8 cellular contexts compared by ENCODE assay signal in the genomic region with DNA sequence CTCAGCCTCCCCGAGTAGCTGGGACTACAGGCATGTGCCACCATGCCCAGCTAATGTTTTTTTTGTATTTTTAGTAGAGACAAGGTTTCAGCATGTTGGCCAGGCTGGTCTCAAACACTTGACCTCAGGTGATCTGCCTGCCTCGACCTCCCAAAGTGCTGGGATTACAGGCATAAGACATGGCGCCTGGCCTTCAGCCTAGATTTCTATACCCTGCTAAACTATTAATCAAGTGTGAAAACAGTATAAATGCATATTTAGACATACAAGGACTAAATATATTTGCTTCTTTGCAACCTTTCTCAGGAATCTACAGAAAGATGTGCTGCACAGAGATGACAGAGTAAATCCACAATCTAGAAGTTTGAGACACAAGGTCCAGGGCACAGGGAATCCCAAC. TPM values are rescaled to one million over a fixed set of nuclear protein-coding genes. Genes with fewer than 3 reads are reported as not detected.
DNase-seq lines count a peak whose midpoint lies in the region; ATAC-seq, FAIRE-seq and TF ChIP-seq lines count a peak whose summit lies in the region.
"Not testable (repeated sequence)": the region's sequence is repeated elsewhere in the genome, so short reads cannot be mapped to it uniquely, and the experiment has no call there.

No MANE protein-coding gene starts in this region.

- not testable (repeated sequence) for FAIRE-seq in K562 (lab: Jason Lieb, UNC); HepG2 (lab: Jason Lieb, UNC)

- not testable (repeated sequence) for H3K9me1 ChIP-seq in K562 (ENCODE audit: control insufficient read depth, insufficient read depth, low read length)

- H3K4me2 ChIP-seq in K562 (ENCODE audit: insufficient read depth, low read length); HepG2 (ENCODE audit: low read depth, low read length): not testable (repeated sequence)

- H3K79me2 ChIP-seq in K562 (ENCODE audit: control insufficient read depth, insufficient read depth, low read length): not testable (repeated sequence)
- H3K79me2 ChIP-seq in HepG2 (ENCODE audit: insufficient read depth, low read length): peaks cover 18% of the 10 kb centered on the region

- H3K4me3 Mint-ChIP-seq in CD4-positive, alpha-beta T cell: peak overlapping the region; percentile 59
- H3K4me3 Mint-ChIP-seq in IgD-negative memory B cell (peak overlapping the region in 3 of 4 donors; percentile 21 to 43 (median 22)), natural killer cell (peak overlapping the region; percentile 39), neural crest cell (peak overlapping the region; percentile 78), progenitor cell of endocrine pancreas (ENCODE audit: low read depth) (peak overlapping the region; percentile 40)
- peak overlapping the region; percentile 42 for H3K4me3 Mint-ChIP-seq in activated naive CD4-positive, alpha-beta T cell treated with anti-CD3 and anti-CD28 coated beads, Interleukin-2, amount 50 U/mL, for 24 hours

- H3K4me1 Mint-ChIP-seq in CD4-positive, alpha-beta T cell (ENCODE audit: low read depth): peaks cover 37% of the 10 kb centered on the region
- peaks cover 12 to 31% (median 22%) of the 10 kb centered on the region in 3 donors for H3K4me1 Mint-ChIP-seq in IgD-negative memory B cell
- peaks cover 31% of the 10 kb centered on the region for H3K4me1 Mint-ChIP-seq in activated naive CD4-positive, alpha-beta T cell treated with anti-CD3 and anti-CD28 coated beads, Interleukin-2, amount 50 U/mL, for 24 hours
- H3K4me1 Mint-ChIP-seq in natural killer cell: peaks cover 14 to 19% of the 10 kb centered on the region in 2 donors
- H3K4me1 Mint-ChIP-seq in neural crest cell: peaks cover 23% of the 10 kb centered on the region
- peaks cover 11% of the 10 kb centered on the region for H3K4me1 Mint-ChIP-seq in progenitor cell of endocrine pancreas (ENCODE audit: low read depth)

- H3K27me3 Mint-ChIP-seq in CD4-positive, alpha-beta T cell; IgD-negative memory B cell; activated naive CD4-positive, alpha-beta T cell treated with anti-CD3 and anti-CD28 coated beads, Interleukin-2, amount 50 U/mL, for 24 hours; natural killer cell (ENCODE audit: low read depth in 2 of 2): not testable (repeated sequence)
- H3K27me3 Mint-ChIP-seq in neural crest cell (ENCODE audit: low read depth) (peaks cover 28% of the 10 kb centered on the region), progenitor cell of endocrine pancreas (peaks cover 10% of the 10 kb centered on the region)

- intact Hi-C loops in CD4-positive, alpha-beta T cell (cut with DNase I, micrococcal nuclease): loop anchor here in 1 of 2 experiments (5.0 kb wide), 1 partner anchor 168 kb away; the partner anchor contains the start of gene TM9SF4
- intact Hi-C loops in K562 (cut with micrococcal nuclease): not testable (repeated sequence)
- intact Hi-C loops in HepG2 (cut with micrococcal nuclease; ENCODE audit: unreplicated experiment): loop anchor here (5.0 kb wide), 1 partner anchor 82 kb away; the partner anchor contains the start of gene ASXL1
- intact Hi-C loops in natural killer cell (cut with micrococcal nuclease): loop anchor here (10.0 kb wide), 1 partner anchor 210 kb away; no protein-coding TSS in a partner anchor

- H4K20me1 ChIP-seq in K562 (replicated peaks; ENCODE audit: control insufficient read depth, insufficient read depth, low read length); HepG2 (ENCODE audit: insufficient read depth, low read length): not testable (repeated sequence)

- TF ChIP-seq RAD21 in K562 (CRISPR knock-in tag; conservative IDR thresholded peaks at IDR 0.05 in 1 of 2, IDR thresholded peaks at IDR 0.05 in 1 of 2); HepG2 (CRISPR knock-in tag; IDR thresholded peaks at IDR 0.05): not testable (repeated sequence)

- not testable (repeated sequence) for H3K4me3 ChIP-seq in K562; HepG2 (replicated peaks in 1 of 3; ENCODE audit: insufficient read depth in 1 of 3, low read depth in 2 of 3, low read length in 3 of 3)

- DNase-seq in CD4-positive, alpha-beta T cell; K562 (ENCODE audit: extremely low read depth in 1 of 4, low spot score in 3 of 4); HepG2 (ENCODE audit: low spot score); natural killer cell; neural crest cell (ENCODE audit: low read depth, low spot score); progenitor cell of endocrine pancreas (ENCODE audit: low spot score, unreplicated experiment): not testable (repeated sequence)

- H2AFZ ChIP-seq in K562 (ENCODE audit: low read depth, low read length); HepG2 (ENCODE audit: low read length): not testable (repeated sequence)

- not testable (repeated sequence) for H3K27me3 ChIP-seq in CD4-positive, alpha-beta T cell (ENCODE audit: control insufficient read depth, insufficient read depth, low read length); K562 (ENCODE audit: control insufficient read depth in 2 of 2, insufficient read depth in 2 of 2, low read length in 2 of 2); HepG2 (ENCODE audit: control insufficient read depth in 1 of 2, insufficient read depth in 2 of 2, low read length in 2 of 2)

- CTCF ChIA-PET in CD4-positive, alpha-beta T cell (lab: Charles Lee); K562 (lab: Yijun Ruan, JAX; ENCODE audit: low intra/inter-chr PET ratio); HepG2 (lab: Yijun Ruan, JAX; ENCODE audit: low intra/inter-chr PET ratio, low total read pairs): not testable (repeated sequence)

- not testable (repeated sequence) for H3K9ac ChIP-seq in K562 (ENCODE audit: insufficient read depth in 1 of 2, low read depth in 2 of 2, low read length in 2 of 2); HepG2 (ENCODE audit: insufficient read depth, low read depth, low read length)

- H3K36me3 Mint-ChIP-seq in CD4-positive, alpha-beta T cell (ENCODE audit: low read depth); IgD-negative memory B cell; activated naive CD4-positive, alpha-beta T cell treated with anti-CD3 and anti-CD28 coated beads, Interleukin-2, amount 50 U/mL, for 24 hours; natural killer cell; neural crest cell (ENCODE audit: low read depth); progenitor cell of endocrine pancreas (ENCODE audit: insufficient read depth): not testable (repeated sequence)

- not testable (repeated sequence) for H3K9me3 ChIP-seq in CD4-positive, alpha-beta T cell (ENCODE audit: control insufficient read depth, low read length); K562 (replicated peaks; ENCODE audit: control insufficient read depth, insufficient read depth, low read depth, low read length); HepG2 (ENCODE audit: low read length)

- TF ChIP-seq CTCF in CD4-positive, alpha-beta T cell (IDR thresholded peaks at IDR 0.05); K562 (IDR thresholded peaks at IDR 0.05 in 2 of 3, conservative IDR thresholded peaks at IDR 0.05 in 1 of 3; ENCODE audit: insufficient read depth in 2 of 3, low read depth in 1 of 3, low read length in 3 of 3); HepG2 (CRISPR knock-in tag; IDR thresholded peaks at IDR 0.05); natural killer cell (IDR thresholded peaks at IDR 0.05); neural crest cell (conservative IDR thresholded peaks at IDR 0.05); progenitor cell of endocrine pancreas (IDR thresholded peaks at IDR 0.05; ENCODE audit: unreplicated experiment): not testable (repeated sequence)

- not testable (repeated sequence) for TF ChIP-seq POLR2A in K562 (conservative IDR thresholded peaks at IDR 0.05); HepG2 (IDR thresholded peaks at IDR 0.05; ENCODE audit: insufficient read depth in 1 of 2, low read depth in 2 of 2, low read length in 2 of 2)

- in situ Hi-C loops in K562 (cut with MboI); HepG2 (cut with HindIII; ENCODE audit: extremely low pct_ligation_motif_present, low pct_unique_long_range_greater_than_20kb): not testable (repeated sequence)

- POLR2A ChIA-PET in CD4-positive, alpha-beta T cell (lab: Charles Lee): interaction anchor here (1.2 kb wide), 1 partner anchor 83 kb away, joined by 3 read pairs; no protein-coding TSS in a partner anchor
- POLR2A ChIA-PET in K562 (lab: Yijun Ruan, JAX); HepG2 (lab: Yijun Ruan, JAX): not testable (repeated sequence)

- H3K4me1 ChIP-seq in K562 (replicated peaks in 1 of 2; ENCODE audit: control insufficient read depth in 2 of 2, insufficient read depth in 2 of 2, low read length in 2 of 2): not testable (repeated sequence)
- peaks cover 60% of the 10 kb centered on the region for H3K4me1 ChIP-seq in HepG2 (ENCODE audit: insufficient read depth, low read length)

- 14% methylated on average over 3 of the region's 3 CpGs for WGBS in K562 (ENCODE audit: insufficient coverage, low coverage, missing lambda C conversion rate)
- 45% methylated on average over 3 of the region's 3 CpGs for WGBS in HepG2 (ENCODE audit: low lambda C conversion rate)

- not testable (repeated sequence) for H3K27ac Mint-ChIP-seq in CD4-positive, alpha-beta T cell; natural killer cell; neural crest cell (ENCODE audit: unreplicated experiment); progenitor cell of endocrine pancreas
- H3K27ac Mint-ChIP-seq in IgD-negative memory B cell: peak overlapping the region in 2 of 3 donors; percentile 7 to 63
- peak overlapping the region; percentile 72 for H3K27ac Mint-ChIP-seq in activated naive CD4-positive, alpha-beta T cell treated with anti-CD3 and anti-CD28 coated beads, Interleukin-2, amount 50 U/mL, for 24 hours

- TF ChIP-seq EP300 in K562 (IDR thresholded peaks at IDR 0.05; ENCODE audit: low read length); HepG2 (IDR thresholded peaks at IDR 0.05; ENCODE audit: low read depth in 2 of 2, low read length in 2 of 2); HepG2 (CRISPR knock-in tag; IDR thresholded peaks at IDR 0.05; ENCODE audit: borderline replicate concordance): not testable (repeated sequence)

- ATAC-seq in CD4-positive, alpha-beta T cell (ENCODE audit: poor library complexity); K562; HepG2; natural killer cell: not testable (repeated sequence)

- BruUV-seq in K562 (replicated peaks; lab: Mats Ljungman, UMichigan); HepG2 (replicated peaks; lab: Mats Ljungman, UMichigan): not testable (repeated sequence)

- H3K36me3 ChIP-seq in K562 (ENCODE audit: control insufficient read depth, insufficient read depth, low read length); HepG2 (replicated peaks in 1 of 2; ENCODE audit: control insufficient read depth in 1 of 2, insufficient read depth in 2 of 2, low read length in 2 of 2): not testable (repeated sequence)

- H3K27ac ChIP-seq in CD4-positive, alpha-beta T cell (ENCODE audit: low read depth, low read length); K562 (ENCODE audit: extremely low read depth, low read depth, low read length); HepG2 (ENCODE audit: extremely low read length, insufficient read depth, low read length): not testable (repeated sequence)

- not testable (repeated sequence) for H3K9me3 Mint-ChIP-seq in CD4-positive, alpha-beta T cell; IgD-negative memory B cell; activated naive CD4-positive, alpha-beta T cell treated with anti-CD3 and anti-CD28 coated beads, Interleukin-2, amount 50 U/mL, for 24 hours; natural killer cell; neural crest cell; progenitor cell of endocrine pancreas (ENCODE audit: low read depth)

RNA-seq across cellular contexts. Expression of gene KIF3B, which starts 2.3 kb away (rescaled TPM):
- total RNA-seq in CD4-positive, alpha-beta T cell: 1 to 10 TPM; 7.3 TPM
- polyA plus RNA-seq in IgD-negative memory B cell (6.9 TPM), K562 (2011; rRNA removed) (6.8 and 12.3 TPM in 2 replicates), K562 (2014; fragmentation: Illumina TruSeq; extraction: Trizol) (11.5 and 11.7 TPM in 2 replicates), K562 (2014; fragmentation: Nextera tagmentation; extraction: Ambion mirVana) (1 to 10 TPM; 2.9 to 3.6 TPM), K562 (2014; rRNA removed) (7.2 and 7.7 TPM in 2 replicates), HepG2 (2011; rRNA removed) (20.2 and 23.6 TPM in 2 replicates)
- total RNA-seq in K562 (2011; cell fraction: chromatin; rRNA removed; ENCODE audit: low replicate concordance): 9.0 and 15.2 TPM in 2 replicates
- total RNA-seq in K562 (2011; cell fraction: nucleolus; rRNA removed): 5.3 and 5.7 TPM in 2 replicates
- total RNA-seq in K562 (2011; cell fraction: nucleoplasm; rRNA removed): 7.2 and 7.9 TPM in 2 replicates
- total RNA-seq in K562 (2014; rRNA removed) (6.3 and 7.8 TPM in 2 replicates), K562 (2014; rRNA removed; fragmentation: Illumina TruSeq; extraction: Trizol) (9.6 and 11.5 TPM in 2 replicates), K562 (2015; rRNA removed; fragmentation: Illumina TruSeq; extraction: Trizol) (8.4 and 8.6 TPM in 2 replicates), K562 (2021) (9.1 and 9.8 TPM in 2 replicates), HepG2 (2016; rRNA removed; fragmentation: Illumina TruSeq; extraction: Trizol) (28.8 and 36.4 TPM in 2 replicates), natural killer cell (10 to 100 TPM; 10.2 to 14.3 (median 13.2) TPM), neural crest cell (44.0 and 45.5 TPM in 2 replicates), progenitor cell of endocrine pancreas (60.2 and 61.6 TPM in 2 replicates)
- 6.0 and 7.9 TPM in 2 replicates for polyA plus RNA-seq in K562 (2011; cell fraction: cytosol; rRNA removed)
- polyA plus RNA-seq in K562 (2011; cell fraction: nucleus; rRNA removed): 3.2 and 4.4 TPM in 2 replicates
- polyA plus RNA-seq in K562 (2012): 8.6 and 10.3 TPM in 2 replicates
- 12.5 and 18.6 TPM in 2 replicates for polyA minus RNA-seq in K562 (2011; rRNA and poly(A)+ RNA removed)
- 5.3 and 7.4 TPM in 2 replicates for polyA minus RNA-seq in K562 (2011; cell fraction: cytosol; rRNA and poly(A)+ RNA removed)
- polyA minus RNA-seq in K562 (2011; cell fraction: nucleus; rRNA and poly(A)+ RNA removed): 2.0 and 3.4 TPM in 2 replicates
- total RNA-seq in HepG2 (2016; cell fraction: cytosol; rRNA removed; fragmentation: Illumina TruSeq; extraction: Trizol; ENCODE audit: low read depth): 3.9 and 4.3 TPM in 2 replicates
- 28.4 and 33.3 TPM in 2 replicates for total RNA-seq in HepG2 (2016; cell fraction: insoluble cytoplasmic fraction; rRNA removed; fragmentation: Illumina TruSeq; extraction: Trizol)
- 16.8 and 18.5 TPM in 2 replicates for total RNA-seq in HepG2 (2016; cell fraction: membrane; rRNA removed; fragmentation: Illumina TruSeq; extraction: Trizol)
- total RNA-seq in HepG2 (2016; cell fraction: nucleus; rRNA removed; fragmentation: Illumina TruSeq; extraction: Trizol): 18.0 and 21.3 TPM in 2 replicates
- polyA plus RNA-seq in HepG2 (2011; cell fraction: cytosol; rRNA removed): 18.0 and 24.2 TPM in 2 replicates
- polyA plus RNA-seq in HepG2 (2011; cell fraction: nucleus; rRNA removed): 7.7 and 10.1 TPM in 2 replicates
- 17.4 and 18.3 TPM in 2 replicates for polyA plus RNA-seq in HepG2 (2012)
- 1.1 and 1.5 TPM in 2 replicates for polyA plus RNA-seq in HepG2 (2016; cell fraction: cytosol; fragmentation: Illumina TruSeq; extraction: Trizol; ENCODE audit: low read depth)
- polyA plus RNA-seq in HepG2 (2016; cell fraction: insoluble cytoplasmic fraction; fragmentation: Illumina TruSeq; extraction: Trizol; ENCODE audit: low read depth): 28.7 and 29.5 TPM in 2 replicates
- polyA plus RNA-seq in HepG2 (2016; cell fraction: membrane; fragmentation: Illumina TruSeq; extraction: Trizol; ENCODE audit: low read depth): 7.8 and 8.4 TPM in 2 replicates
- 21.9 and 25.1 TPM in 2 replicates for polyA plus RNA-seq in HepG2 (2016; cell fraction: nucleus; fragmentation: Illumina TruSeq; extraction: Trizol; ENCODE audit: insufficient read depth, low read depth)
- polyA minus RNA-seq in HepG2 (2011; rRNA and poly(A)+ RNA removed; ENCODE audit: low replicate concordance): 27.4 and 31.9 TPM in 2 replicates
- 17.6 and 21.7 TPM in 2 replicates for polyA minus RNA-seq in HepG2 (2011; cell fraction: cytosol; rRNA and poly(A)+ RNA removed)
- 11.7 and 17.7 TPM in 2 replicates for polyA minus RNA-seq in HepG2 (2011; cell fraction: nucleus; rRNA and poly(A)+ RNA removed)

Comparison
In these comparisons a context has a peak if more than half of its experiments do, and no peak if none do; other contexts are left out.
1. H3K4me3 Mint-ChIP-seq: peak in every context shown above with its lines; median percentile 78 in neural crest cell; 59 in CD4-positive, alpha-beta T cell; 42 in activated naive CD4-positive, alpha-beta T cell treated with anti-CD3 and anti-CD28 coated beads, Interleukin-2, amount 50 U/mL, for 24 hours; 40 in progenitor cell of endocrine pancreas; 39 in natural killer cell; 22 in IgD-negative memory B cell.